ENCODE assay signal across 1 cellular context in genomic region chr2:190156750-190157277, GRCh38.
TF ChIP-seq lines count a peak whose summit lies in the region.

No MANE protein-coding gene starts in this region.

TF ChIP-seq in HepG2, 621 proteins besides CTCF, POLR2A, EP300 and RAD21 (continued from another document):
- TF ChIP-seq ATF4 (CRISPR knock-in tag; IDR thresholded peaks at IDR 0.05) (peak in 1 of 2 experiments; percentile 58; a peak in 1 of 4 replicates), ATF7 (IDR thresholded peaks at IDR 0.05) (peak; percentile 76), ATF7 (CRISPR knock-in tag; IDR thresholded peaks at IDR 0.05) (no peak), JDP2 (CRISPR knock-in tag; IDR thresholded peaks at IDR 0.05; ENCODE audit: borderline replicate concordance) (no peak), CEBPG (CRISPR knock-in tag; IDR thresholded peaks at IDR 0.05) (peak; percentile 45; the same call in 1 of the 2 replicates), HMGXB3 (CRISPR knock-in tag; IDR thresholded peaks at IDR 0.05; ENCODE audit: borderline replicate concordance) (no peak), ZBTB37 (CRISPR knock-in tag; IDR thresholded peaks at IDR 0.05) (no peak), MZF1 (CRISPR knock-in tag; IDR thresholded peaks at IDR 0.05; ENCODE audit: borderline replicate concordance) (no peak)
